ENCODE assay signal across 18 cellular contexts in the genomic region with DNA sequence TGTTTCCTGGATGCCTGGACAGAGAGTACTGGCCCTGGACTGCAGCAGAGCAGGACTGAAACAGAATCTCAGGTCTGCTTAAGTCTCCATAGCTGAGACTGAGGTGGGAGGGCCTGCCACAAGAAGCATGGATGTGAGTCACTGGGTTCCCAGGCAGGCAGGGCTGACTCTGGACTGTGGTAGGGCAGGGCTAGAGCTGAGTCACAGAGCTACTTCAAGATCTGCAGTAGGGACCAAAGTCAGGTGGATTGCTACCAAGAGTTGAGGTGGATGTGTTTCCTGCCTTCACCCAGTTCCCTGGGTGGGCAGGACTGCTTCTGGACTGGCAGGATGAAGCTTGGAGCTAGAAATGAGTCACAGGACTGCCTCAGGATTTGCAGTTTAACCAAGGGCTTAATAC.
DNase-seq lines count a peak whose midpoint lies in the region; ATAC-seq, FAIRE-seq and TF ChIP-seq lines count a peak whose summit lies in the region.
"Had no signal": no experiment of that assay in that cellular context is flagged by ENCODE, and none has a peak within 500 bp of the region (broad histone marks: within the 10 kb centered on the region; RNA-seq: fewer than 3 reads in every experiment).

No MANE protein-coding gene starts in this region.

- no peak for FAIRE-seq in urothelium cell line (lab: Jason Lieb, UNC)

- peaks cover 0 to under 1% (median 0%) of the 10 kb centered on the region in 4 donors for H3K4me1 Mint-ChIP-seq in CD4-positive, alpha-beta memory T cell
- H3K4me1 Mint-ChIP-seq: brain, IgD-negative memory B cell had no signal

- H3K4me1 ChIP-seq in CD4-positive, alpha-beta memory T cell (ENCODE audit: insufficient read depth, low read length): no peaks in the 10 kb centered on the region
- no peaks in the 10 kb centered on the region for H3K4me1 ChIP-seq in mucosa of descending colon (ENCODE audit: low read depth)
- H3K4me1 ChIP-seq: BLaER1, vagina had no signal

- H3K27ac ChIP-seq in CD4-positive, alpha-beta memory T cell (ENCODE audit: low read depth, low read length): no peak overlapping the region
- H3K27ac ChIP-seq: BLaER1, vagina had no signal

- peaks cover 2% of the 10 kb centered on the region for H3K27me3 ChIP-seq in CD4-positive, alpha-beta memory T cell (ENCODE audit: insufficient read depth, low read length)
- H3K27me3 ChIP-seq: BLaER1, vagina had no signal

- no peak overlapping the region for H3K27ac Mint-ChIP-seq in CD4-positive, alpha-beta memory T cell
- H3K27ac Mint-ChIP-seq: brain, IgD-negative memory B cell had no signal

- peaks cover 0 to 16% (median 9%) of the 10 kb centered on the region in 8 donors for H3K9me3 Mint-ChIP-seq in CD4-positive, alpha-beta memory T cell

- no peak for TF ChIP-seq CTCF in mucosa of descending colon (IDR thresholded peaks at IDR 0.05)

- no peaks in the 10 kb centered on the region for H3K36me3 Mint-ChIP-seq in CD4-positive, alpha-beta memory T cell
- H3K36me3 Mint-ChIP-seq: brain, IgD-negative memory B cell had no signal

- ATAC-seq in mucosa of descending colon: no peak

- DNase-seq in stimulated activated CD4-positive, alpha-beta T cell treated with anti-CD3 and anti-CD28 coated beads, Interleukin-4, amount 100 ng/mL, for 24 hours: peak; percentile 11
- DNase-seq in stimulated activated CD4-positive, alpha-beta T cell treated with anti-CD3 and anti-CD28 coated beads, Interleukin-12 subunit alpha, Interleukin-12 subunit beta, amount 100 ng/mL, for 4 hours: no peak
- DNase-seq in RPMI7951 (ENCODE audit: low read depth) (peak; percentile 45), fibroblast of peridontal ligament (ENCODE audit: extremely low read depth) (peak; percentile 2), urothelium cell line (ENCODE audit: low spot score) (peak; percentile 69), mucosa of descending colon (no peak), NCI-H2029 treated with DMSO at 0.1 percent for 48 hours (lab: John Stamatoyannopoulos, UW) (no peak)
- DNase-seq in CD4-positive, alpha-beta memory T cell: no peak
- DNase-seq: activated CD4-positive, alpha-beta T cell treated with anti-CD3 and anti-CD28 coated beads, Interleukin-2, amount 50 U/mL, for 1 hour; activated effector memory CD4-positive, alpha-beta T cell treated with anti-CD3 and anti-CD28 coated beads, Interleukin-2, amount 50 U/mL, for 16 hours; H7; NCI-H1092 treated with DMSO at 0.1 percent for 48 hours; retina; T-helper 9 cell had no signal

- no peaks in the 10 kb centered on the region for H3K36me3 ChIP-seq in CD4-positive, alpha-beta memory T cell (ENCODE audit: insufficient read depth, low read length)
- no peaks in the 10 kb centered on the region for H3K36me3 ChIP-seq in mucosa of descending colon (ENCODE audit: low read depth)
- H3K36me3 ChIP-seq: BLaER1, vagina had no signal

- peaks cover 1 to 4% of the 10 kb centered on the region in 2 donors for H3K27me3 Mint-ChIP-seq in CD4-positive, alpha-beta memory T cell
- H3K27me3 Mint-ChIP-seq: brain, IgD-negative memory B cell had no signal

- H3K9me3 ChIP-seq in CD4-positive, alpha-beta memory T cell (ENCODE audit: control insufficient read depth in 1 of 2, low read length in 2 of 2): no peaks in the 10 kb centered on the region
- peaks cover 5% of the 10 kb centered on the region for H3K9me3 ChIP-seq in mucosa of descending colon
- H3K9me3 ChIP-seq: BLaER1, vagina had no signal

- POLR2A ChIA-PET in CD4-positive, alpha-beta memory T cell (lab: Charles Lee; ENCODE audit: partially characterized antibody): no interaction called here

- no peak overlapping the region for H3K4me3 Mint-ChIP-seq in CD4-positive, alpha-beta memory T cell
- H3K4me3 Mint-ChIP-seq: brain had no signal

- CTCF ChIA-PET in CD4-positive, alpha-beta memory T cell (lab: Charles Lee; ENCODE audit: partially characterized antibody): no interaction called here

- intact Hi-C loops in CD4-positive, alpha-beta memory T cell (cut with micrococcal nuclease): no loop called here
- intact Hi-C loops in mucosa of descending colon (cut with DNase I, micrococcal nuclease): no loop called here

- H3K4me3 ChIP-seq in CD4-positive, alpha-beta memory T cell (ENCODE audit: low read length in 2 of 2): no peak overlapping the region
- H3K4me3 ChIP-seq in mucosa of descending colon: no peak overlapping the region
- H3K4me3 ChIP-seq: BLaER1, vagina had no signal

Comparison
In these comparisons a context has a peak if more than half of its experiments do, and no peak if none do; other contexts are left out.
1. DNase-seq: peak in stimulated activated CD4-positive, alpha-beta T cell treated with anti-CD3 and anti-CD28 coated beads, Interleukin-4, amount 100 ng/mL, for 24 hours (single experiment), RPMI7951 (single experiment), fibroblast of peridontal ligament (single experiment) and urothelium cell line (single experiment); none in stimulated activated CD4-positive, alpha-beta T cell treated with anti-CD3 and anti-CD28 coated beads, Interleukin-12 subunit alpha, Interleukin-12 subunit beta, amount 100 ng/mL, for 4 hours (single experiment), CD4-positive, alpha-beta memory T cell (0 of 5), mucosa of descending colon (0 of 3) and NCI-H2029 treated with DMSO at 0.1 percent for 48 hours (single experiment).